Comparison of ENCODE assay signal across 15 cellular contexts in genomic region chr20:63055575-63056235, GRCh38. TPM values are rescaled to one million over a fixed set of nuclear protein-coding genes. Genes with fewer than 3 reads are reported as not detected.
DNase-seq lines count a peak whose midpoint lies in the region; ATAC-seq and TF ChIP-seq lines count a peak whose summit lies in the region.
"Had no signal": no experiment of that assay in that cellular context is flagged by ENCODE, and none has a peak within 500 bp of the region (broad histone marks: within the 10 kb centered on the region; RNA-seq: fewer than 3 reads in every experiment).

No MANE protein-coding gene starts in this region.

- peak overlapping the region; percentile 88 for H2AK5ac ChIP-seq in neuronal stem cell (ENCODE audit: low read depth, low read length)

- no peaks in the 10 kb centered on the region for H3K27me3 ChIP-seq in Panc1 (ENCODE audit: control insufficient read depth, insufficient read depth, low read length)
- peaks cover 5 to 74% (median 27%) of the 10 kb centered on the region in 9 donors for H3K27me3 ChIP-seq in heart left ventricle
- H3K27me3 ChIP-seq in neuronal stem cell (ENCODE audit: control insufficient read depth in 3 of 3, insufficient read depth in 3 of 3, low read depth in 1 of 3, low read length in 3 of 3): peaks cover 0 to 24% (median 2%) of the 10 kb centered on the region in 3 experiments
- H3K27me3 ChIP-seq: ascending aorta had no signal

- POLR2A ChIA-PET in Panc1 (lab: Charles Lee): no interaction called here

- H3K9me3 ChIP-seq in Panc1 (ENCODE audit: control insufficient read depth, insufficient read depth, low read depth, low read length): no peaks in the 10 kb centered on the region
- peaks cover 0 to 8% (median 0%) of the 10 kb centered on the region in 12 donors for H3K9me3 ChIP-seq in heart left ventricle
- H3K9me3 ChIP-seq in neuronal stem cell (replicated peaks in 1 of 2; ENCODE audit: control insufficient read depth in 2 of 2, insufficient read depth in 1 of 2, low read depth in 1 of 2, low read length in 2 of 2): no peaks in the 10 kb centered on the region
- H3K9me3 ChIP-seq: ascending aorta, pancreas had no signal

- ATAC-seq in Panc1: peak; percentile 47
- ATAC-seq in heart left ventricle: no peak
- ATAC-seq in GM21390 (IDR thresholded peaks at IDR 0.05; ENCODE audit: unreplicated experiment): no peak
- no peak for ATAC-seq in GM21447 (IDR thresholded peaks at IDR 0.05; ENCODE audit: unreplicated experiment)

- H4K91ac ChIP-seq in neuronal stem cell (ENCODE audit: low read depth, low read length, poor library complexity): no peak overlapping the region

- H3K36me3 ChIP-seq in Panc1 (ENCODE audit: control insufficient read depth, insufficient read depth, low read length) (no peaks in the 10 kb centered on the region), heart left ventricle (no peaks in the 10 kb centered on the region), neuronal stem cell (replicated peaks in 1 of 2; ENCODE audit: control insufficient read depth in 2 of 2, insufficient read depth in 2 of 2, low read length in 2 of 2) (no peaks in the 10 kb centered on the region)
- H3K36me3 ChIP-seq: ascending aorta, pancreas had no signal

- H2BK5ac ChIP-seq in neuronal stem cell (ENCODE audit: low read length): no peak overlapping the region

- no peak for TF ChIP-seq POLR2A in heart left ventricle (IDR thresholded peaks at IDR 0.05)

- peak; percentile 31 for DNase-seq in D341Med (ENCODE audit: low spot score)
- DNase-seq in Panc1 (ENCODE audit: low read depth, low spot score): no peak
- peak in 3 of 5 donors; percentile 10 to 49 (median 13) for DNase-seq in heart left ventricle
- no peak for DNase-seq in neuronal stem cell (ENCODE audit: low spot score)
- DNase-seq in DMS 273 (lab: John Stamatoyannopoulos, UW; ENCODE audit: unreplicated experiment): no peak
- DNase-seq in NCI-H146 (lab: John Stamatoyannopoulos, UW): no peak
- DNase-seq: AML-193, NCI-H774 had no signal

- H3K4me2 ChIP-seq in neuronal stem cell (ENCODE audit: insufficient read depth, low read length, poor library complexity, severe bottlenecking): no peak overlapping the region

- 59 to 65% (median 62%) methylated on average over 6 to 15 of the region's 15 CpGs for WGBS in heart left ventricle, 4 donors
- WGBS in neuronal stem cell (ENCODE audit: extremely low coverage in 2 of 2, insufficient read length in 2 of 2, insufficient replicate concordance in 1 of 2), 2 donors: no CpG with 5 or more reads among the region's 15 CpGs

- no peak overlapping the region for H3K27ac ChIP-seq in Panc1 (ENCODE audit: low read length)
- no peak overlapping the region for H3K27ac ChIP-seq in heart left ventricle
- no peak overlapping the region for H3K27ac ChIP-seq in neuronal stem cell (replicated peaks; ENCODE audit: low read length)
- H3K27ac ChIP-seq: ascending aorta, pancreas, skin epidermis had no signal

- H3K4ac ChIP-seq in neuronal stem cell (ENCODE audit: low read length): peak overlapping the region; percentile 67

- peak overlapping the region; percentile 86 for H3K23ac ChIP-seq in neuronal stem cell (ENCODE audit: low read depth, low read length, poor library complexity)

- BruUV-seq in Panc1 (replicated peaks; lab: Mats Ljungman, UMichigan): no TSS peak

- CTCF ChIA-PET in Panc1 (lab: Charles Lee): interaction anchor here (0.9 to 1.2 kb wide), 2 partner anchors 77 to 115 kb away, joined by 3 read pairs; no protein-coding TSS in a partner anchor

- in situ Hi-C loops in Panc1 (cut with HindIII; ENCODE audit: low pct_unique_long_range_greater_than_20kb, low sequenced_read_pairs): no loop called here

- H4K8ac ChIP-seq in neuronal stem cell (ENCODE audit: low read depth, low read length): no peak overlapping the region

- peak overlapping the region; percentile 63 for H3K18ac ChIP-seq in neuronal stem cell (ENCODE audit: low read length)

- TF ChIP-seq CTCF in Panc1 (IDR thresholded peaks at IDR 0.05) (no peak), heart left ventricle (IDR thresholded peaks at IDR 0.05) (no peak)

- H3K9ac ChIP-seq in neuronal stem cell (ENCODE audit: low read depth, low read length, poor library complexity): peak overlapping the region; percentile 52

- no peak overlapping the region for H3K4me3 ChIP-seq in Panc1 (ENCODE audit: low read depth in 2 of 2, low read length in 2 of 2)
- H3K4me3 ChIP-seq in heart left ventricle: no peak overlapping the region
- no peak overlapping the region for H3K4me3 ChIP-seq in neuronal stem cell (ENCODE audit: low read length in 2 of 2)
- H3K4me3 ChIP-seq: ascending aorta, pancreas, skin epidermis had no signal

- no peaks in the 10 kb centered on the region for H3K79me1 ChIP-seq in neuronal stem cell (ENCODE audit: low read depth, low read length)

- H2BK120ac ChIP-seq in neuronal stem cell (ENCODE audit: low read depth, low read length): no peak overlapping the region

- no peak overlapping the region for H2AFZ ChIP-seq in neuronal stem cell (ENCODE audit: low read length)

- H3K4me1 ChIP-seq in Panc1 (ENCODE audit: control insufficient read depth, insufficient read depth, low read length) (no peaks in the 10 kb centered on the region), heart left ventricle (peaks cover 0 to 7% (median 0%) of the 10 kb centered on the region in 12 donors), neuronal stem cell (ENCODE audit: control insufficient read depth in 2 of 2, insufficient read depth in 1 of 2, low read depth in 1 of 2, low read length in 2 of 2) (peaks cover 18 to 26% of the 10 kb centered on the region in 2 donors)
- H3K4me1 ChIP-seq: pancreas had no signal

- H3K14ac ChIP-seq in neuronal stem cell (ENCODE audit: low read length): no peak overlapping the region

- H2BK12ac ChIP-seq in neuronal stem cell (ENCODE audit: low read length): no peak overlapping the region

- intact Hi-C loops in Panc1 (cut with micrococcal nuclease; ENCODE audit: unreplicated experiment): loop anchor here (5.0 kb wide), 1 partner anchor 122 kb away; no protein-coding TSS in a partner anchor
- intact Hi-C loops in heart left ventricle (cut with DNase I): loop anchor here (1.0 to 10.0 kb wide), 9 partner anchors 119 to 329 kb away; partner anchors contain the start of genes BIRC7 (in 1 of the 10) and NKAIN4 (in 1 of the 10)

- peak overlapping the region; percentile 70 for H2BK15ac ChIP-seq in neuronal stem cell (ENCODE audit: low read length)

RNA-seq across cellular contexts. Expression of gene BHLHE23, which starts 48.9 kb away (rescaled TPM):
- total RNA-seq in Panc1 (2021; ENCODE audit: unreplicated experiment): not detected
- polyA plus RNA-seq in Panc1 (2012; ENCODE audit: insufficient read length): not detected
- total RNA-seq in heart left ventricle: not detected
- not detected for polyA plus RNA-seq in heart left ventricle
- polyA plus RNA-seq in neuronal stem cell (2013, experiment 1 of 2): not detected
- not detected for polyA plus RNA-seq in neuronal stem cell (2013, experiment 2 of 2)
- total RNA-seq: ascending aorta, endothelial cell of umbilical vein, left colon, pancreas had no signal
- polyA plus RNA-seq: endothelial cell of umbilical vein, pancreas had no signal

Comparison
In these comparisons a context has a peak if more than half of its experiments do, and no peak if none do; other contexts are left out.
1. DNase-seq: peak in D341Med (single experiment) and heart left ventricle (3 of 5); none in Panc1 (single experiment), neuronal stem cell (single experiment), DMS 273 (single experiment) and NCI-H146 (single experiment).